In genomic region chr1:30638811-30639210, GRCh38 we compare ENCODE assay signal across 27 cellular contexts.
"Had no signal": no experiment of that assay in that cellular context is flagged by ENCODE, and none has a peak within 500 bp of the region (broad histone marks: within the 10 kb centered on the region; RNA-seq: fewer than 3 reads in every experiment).

No MANE protein-coding gene starts in this region.

- H3K36me3 ChIP-seq: brain microvascular endothelial cell, MG63, SJCRH30 had no signal

- ATAC-seq: activated CD8-positive, alpha-beta T cell treated with anti-CD3 and anti-CD28 coated beads for 36 hours; activated T-cell treated with anti-CD3 and anti-CD28 coated beads, Interleukin-2, amount 50 U/mL, for 72 hours; activated T-helper 17 cell treated with anti-CD3 and anti-CD28 coated beads, Interleukin-2, amount 50 U/mL, for 72 hours; Panc1 had no signal

- H3K27me3 ChIP-seq: brain microvascular endothelial cell, MG63 had no signal

- H3K27ac ChIP-seq: brain microvascular endothelial cell, SJCRH30, SK-N-MC had no signal

- H3K4me1 ChIP-seq: SJCRH30 had no signal

- H3K9me3 ChIP-seq: MG63, SJCRH30 had no signal

- H3K4me3 ChIP-seq: MG63, SJCRH30, SK-N-MC had no signal

- DNase-seq: activated CD4-positive, alpha-beta T cell treated with anti-CD3 and anti-CD28 coated beads, Interleukin-2, amount 10 ng/mL, durations not matched to agents 24 days and 14 days; activated CD4-positive, alpha-beta T cell treated with anti-CD3 and anti-CD28 coated beads, Interleukin-2, amount 50 U/mL, for 4 hours; activated CD8-positive, alpha-beta T cell treated with anti-CD3 and anti-CD28 coated beads for 36 hours; activated effector memory CD4-positive, alpha-beta T cell treated with anti-CD3 and anti-CD28 coated beads, Interleukin-2, amount 50 U/mL, for 16 hours; activated naive CD4-positive, alpha-beta T cell; activated naive CD4-positive, alpha-beta T cell treated with anti-CD3 and anti-CD28 coated beads, Interleukin-2, amount 50 U/mL, for 16 hours; activated naive CD8-positive, alpha-beta T cell treated with anti-CD3 and anti-CD28 coated beads for 36 hours; activated T-cell treated with anti-CD3 and anti-CD28 coated beads, Interleukin-2, amount 50 U/mL, for 1 hour; activated T-cell treated with anti-CD3 and anti-CD28 coated beads, Interleukin-2, amount 50 U/mL, for 72 hours; amniotic stem cell; brain microvascular endothelial cell; Kasumi-1; KG1; MG63; NCI-H1048; NCI-H1105 treated with DMSO at 0.1 percent for 48 hours; NCI-H1436; NCI-H1694; NCI-H2029; NCI-H345; NCI-H524 treated with DMSO at 0.1 percent for 48 hours; SHP77; SJCRH30; T1000 had no signal
